In the genomic region with DNA sequence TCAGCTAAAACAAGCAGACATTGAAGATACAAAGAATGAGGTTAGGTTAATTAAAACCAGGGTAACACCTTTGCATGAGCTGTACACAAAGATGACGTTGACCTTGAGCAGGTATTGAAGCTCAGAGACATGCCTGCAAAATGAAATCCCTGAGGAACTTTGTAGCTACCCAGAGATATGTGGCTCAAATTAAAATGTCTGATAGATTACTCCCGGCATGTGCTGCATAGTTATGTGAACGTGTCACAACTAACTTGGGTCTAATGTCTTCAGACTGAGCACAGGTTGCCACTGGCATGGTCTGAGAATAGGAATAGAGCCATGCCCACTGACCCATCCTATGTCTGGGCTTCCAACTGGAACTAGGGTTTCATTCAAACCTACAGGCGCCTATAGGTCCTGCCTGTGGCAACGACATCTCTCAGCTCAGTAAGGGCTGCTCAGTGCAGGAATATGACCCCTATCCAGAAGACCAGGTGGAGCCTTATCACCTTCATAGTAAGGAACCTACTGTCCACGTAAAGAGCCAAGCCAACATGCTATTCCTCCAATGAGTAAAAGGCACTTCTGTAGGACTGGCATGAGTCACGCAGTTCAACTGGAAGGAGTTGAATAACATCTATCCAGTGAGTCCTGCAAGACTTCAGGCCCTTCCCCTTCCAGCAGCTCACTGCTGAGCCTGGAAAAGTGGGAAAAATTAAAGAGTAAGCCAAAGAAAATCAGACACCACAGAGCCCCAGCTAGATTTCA, we compare ENCODE assay signal across 21 cellular contexts.
DNase-seq lines count a peak whose midpoint lies in the region; ATAC-seq and TF ChIP-seq lines count a peak whose summit lies in the region.
"Had no signal": no experiment of that assay in that cellular context is flagged by ENCODE, and none has a peak within 500 bp of the region (broad histone marks: within the 10 kb centered on the region; RNA-seq: fewer than 3 reads in every experiment).

No MANE protein-coding gene starts in this region.

- H3F3A ChIP-seq in PC-3 (ENCODE audit: low read length, unreplicated experiment), result no peaks in the 10 kb centered on the region

- peak overlapping the region; percentile 11; the same call in 1 of the 2 replicates for H3K27ac ChIP-seq in C4-2B
- no peak overlapping the region for H3K27ac ChIP-seq in PC-3 (ENCODE audit: low read length)
- H3K27ac ChIP-seq in esophagus muscularis mucosa (replicated peaks in 1 of 4), result no peak overlapping the region
- peak overlapping the region; percentile 39 to 94 (median 83) for H3K27ac ChIP-seq in right lobe of liver
- H3K27ac ChIP-seq: BLaER1 treated with 17β-estradiol and CSF1 and Interleukin-3, amounts not matched to agents 10 nM and 100 nM; KMS-11 had no signal

- POLR2A ChIA-PET in PC-3 (lab: Charles Lee; ENCODE audit: unreplicated experiment), result no interaction called here

- no peaks in the 10 kb centered on the region for H3K36me3 Mint-ChIP-seq in T-helper 2 cell treated with Interferon-gamma antibody and Interleukin-4, amounts not matched to agents 5 μg/mL and 100 μg/mL, for 36 hours (ENCODE audit: low read depth)
- H3K36me3 Mint-ChIP-seq: CD4-positive, CD25-positive, alpha-beta regulatory T cell; CD8-positive, alpha-beta memory T cell had no signal

- no peaks in the 10 kb centered on the region for H4K20me1 ChIP-seq in PC-3 (ENCODE audit: low read length)
- H4K20me1 ChIP-seq: BLaER1 treated with 17β-estradiol and CSF1 and Interleukin-3, amounts not matched to agents 10 nM and 100 nM had no signal

- TF ChIP-seq CTCF in C4-2B (conservative IDR thresholded peaks at IDR 0.05) (no peak), PC-3 (conservative IDR thresholded peaks at IDR 0.05; ENCODE audit: low read depth, low read length) (no peak), esophagus muscularis mucosa (IDR thresholded peaks at IDR 0.05) (no peak), right lobe of liver (IDR thresholded peaks at IDR 0.05) (no peak)

- H3K4me3 ChIP-seq in PC-3 (ENCODE audit: low read length), result no peak overlapping the region
- no peak overlapping the region for H3K4me3 ChIP-seq in esophagus muscularis mucosa
- no peak overlapping the region for H3K4me3 ChIP-seq in right lobe of liver
- H3K4me3 ChIP-seq: BLaER1 treated with 17β-estradiol and CSF1 and Interleukin-3, amounts not matched to agents 10 nM and 100 nM; GM12878; GM23338 had no signal

- WGBS in esophagus muscularis mucosa, result 83% methylated on average over 7 of the region's 7 CpGs
- 59% methylated on average over 7 of the region's 7 CpGs for WGBS in right lobe of liver (ENCODE audit: insufficient coverage, low coverage, low lambda C conversion rate, missing lambda C conversion rate)

- no peak for TF ChIP-seq EP300 in esophagus muscularis mucosa (IDR thresholded peaks at IDR 0.05)

- ATAC-seq in PC-3 (no peak), right lobe of liver (peak in 2 of 4 donors; percentile 1 to 8), GM21528 (IDR thresholded peaks at IDR 0.05; ENCODE audit: low FRiP score, unreplicated experiment) (no peak)
- ATAC-seq: GM12878, GM23338 had no signal

- peaks cover 24% of the 10 kb centered on the region for H3K27me3 Mint-ChIP-seq in T-helper 2 cell treated with Interferon-gamma antibody and Interleukin-4, amounts not matched to agents 5 μg/mL and 100 μg/mL, for 36 hours (ENCODE audit: low read depth)

- CTCF ChIA-PET in PC-3 (lab: Charles Lee), result no interaction called here

- intact Hi-C loops in PC-3 (cut with micrococcal nuclease) (no loop called here), esophagus muscularis mucosa (cut with DNase I) (no loop called here), right lobe of liver (cut with DNase I) (no loop called here)

- no peaks in the 10 kb centered on the region for H3K9me3 Mint-ChIP-seq in T-helper 2 cell treated with Interferon-gamma antibody and Interleukin-4, amounts not matched to agents 5 μg/mL and 100 μg/mL, for 36 hours
- H3K9me3 Mint-ChIP-seq: CD8-positive, alpha-beta memory T cell; GM23338 had no signal

- DNase-seq in PC-3 (peak; percentile 35), esophagus muscularis mucosa (ENCODE audit: extremely low spot score) (peak; percentile 47), right lobe of liver (no peak), retina (no peak), NCI-H146 (lab: John Stamatoyannopoulos, UW) (no peak)
- no peak for DNase-seq in T-helper 2 cell treated with Interferon-gamma antibody and Interleukin-4, amounts not matched to agents 5 μg/mL and 100 μg/mL, for 36 hours (ENCODE audit: low spot score)
- DNase-seq: 8988T; CD4-positive, CD25-positive, alpha-beta regulatory T cell; CD8-positive, alpha-beta memory T cell; COR-L47; DMS 273 treated with DMSO at 0.1 percent for 48 hours; DMS79; GF-D8; HCEC 1CT had no signal

- no peaks in the 10 kb centered on the region for H3K9me2 ChIP-seq in PC-3 (replicated peaks; ENCODE audit: low read length)

- H3K36me3 ChIP-seq in PC-3 (ENCODE audit: low read depth, low read length) (no peaks in the 10 kb centered on the region), esophagus muscularis mucosa (no peaks in the 10 kb centered on the region), right lobe of liver (no peaks in the 10 kb centered on the region)
- H3K36me3 ChIP-seq: BLaER1 treated with 17β-estradiol and CSF1 and Interleukin-3, amounts not matched to agents 10 nM and 100 nM had no signal

- no peaks in the 10 kb centered on the region for H3K79me2 ChIP-seq in PC-3 (ENCODE audit: low read length)

- H3K4me1 ChIP-seq in PC-3 (ENCODE audit: insufficient read depth, low read length) (peaks cover 15% of the 10 kb centered on the region), esophagus muscularis mucosa (no peaks in the 10 kb centered on the region), right lobe of liver (peaks cover 0 to 69% (median 13%) of the 10 kb centered on the region in 4 donors)
- H3K4me1 ChIP-seq: BLaER1 treated with 17β-estradiol and CSF1 and Interleukin-3, amounts not matched to agents 10 nM and 100 nM had no signal

- no peaks in the 10 kb centered on the region for H3K9me3 ChIP-seq in PC-3 (ENCODE audit: low read length)
- no peaks in the 10 kb centered on the region for H3K9me3 ChIP-seq in esophagus muscularis mucosa
- no peaks in the 10 kb centered on the region for H3K9me3 ChIP-seq in right lobe of liver
- H3K9me3 ChIP-seq: BLaER1 treated with 17β-estradiol and CSF1 and Interleukin-3, amounts not matched to agents 10 nM and 100 nM had no signal

- BruUV-seq in PC-3 (replicated peaks; lab: Mats Ljungman, UMichigan), result no TSS peak

- peaks cover 2% of the 10 kb centered on the region for H3K4me1 Mint-ChIP-seq in T-helper 2 cell treated with Interferon-gamma antibody and Interleukin-4, amounts not matched to agents 5 μg/mL and 100 μg/mL, for 36 hours (ENCODE audit: low read depth)
- H3K4me1 Mint-ChIP-seq: B cell; CD4-positive, CD25-positive, alpha-beta regulatory T cell; CD8-positive, alpha-beta memory T cell; GM23338 had no signal

- H3K27me3 ChIP-seq in PC-3 (ENCODE audit: low read length) (no peaks in the 10 kb centered on the region), esophagus muscularis mucosa (peaks cover 0 to 4% (median 0%) of the 10 kb centered on the region in 4 donors), right lobe of liver (no peaks in the 10 kb centered on the region)
- H3K27me3 ChIP-seq: BLaER1 treated with 17β-estradiol and CSF1 and Interleukin-3, amounts not matched to agents 10 nM and 100 nM had no signal

- H3K9ac ChIP-seq in PC-3 (ENCODE audit: low read length), result no peak overlapping the region
- H3K9ac ChIP-seq: BLaER1 treated with 17β-estradiol and CSF1 and Interleukin-3, amounts not matched to agents 10 nM and 100 nM; KMS-11 had no signal

- TF ChIP-seq POLR2A in esophagus muscularis mucosa (IDR thresholded peaks at IDR 0.05; ENCODE audit: low read depth), result no peak
- TF ChIP-seq POLR2A in right lobe of liver (IDR thresholded peaks at IDR 0.05), result no peak

- H3K4me3 Mint-ChIP-seq in T-helper 2 cell treated with Interferon-gamma antibody and Interleukin-4, amounts not matched to agents 5 μg/mL and 100 μg/mL, for 36 hours, result no peak overlapping the region
- H3K4me3 Mint-ChIP-seq: B cell; CD4-positive, CD25-positive, alpha-beta regulatory T cell; CD8-positive, alpha-beta memory T cell; GM23338 had no signal

- no peak overlapping the region for H2AFZ ChIP-seq in PC-3 (ENCODE audit: low read length)
- H2AFZ ChIP-seq: GM23338 had no signal

- H3K27ac Mint-ChIP-seq in T-helper 2 cell treated with Interferon-gamma antibody and Interleukin-4, amounts not matched to agents 5 μg/mL and 100 μg/mL, for 36 hours, result no peak overlapping the region
- H3K27ac Mint-ChIP-seq: B cell; CD4-positive, CD25-positive, alpha-beta regulatory T cell; CD8-positive, alpha-beta memory T cell; GM23338 had no signal

- no peak overlapping the region for H3K4me2 ChIP-seq in PC-3 (ENCODE audit: low read length)
- H3K4me2 ChIP-seq: BLaER1 treated with 17β-estradiol and CSF1 and Interleukin-3, amounts not matched to agents 10 nM and 100 nM; GM23338; KMS-11 had no signal

Comparison
In these comparisons a context has a peak if more than half of its experiments do, and no peak if none do; other contexts are left out.
1. H3K27ac ChIP-seq: peak in C4-2B (single experiment) and right lobe of liver (3 of 3); none in PC-3 (single experiment) and esophagus muscularis mucosa (0 of 4).
2. DNase-seq: peak in PC-3 (single experiment) and esophagus muscularis mucosa (single experiment); none in right lobe of liver (0 of 3), retina (single experiment), NCI-H146 (single experiment) and T-helper 2 cell treated with Interferon-gamma antibody and Interleukin-4, amounts not matched to agents 5 μg/mL and 100 μg/mL, for 36 hours (single experiment).